ENCODE assay signal across 23 cellular contexts in the genomic region with DNA sequence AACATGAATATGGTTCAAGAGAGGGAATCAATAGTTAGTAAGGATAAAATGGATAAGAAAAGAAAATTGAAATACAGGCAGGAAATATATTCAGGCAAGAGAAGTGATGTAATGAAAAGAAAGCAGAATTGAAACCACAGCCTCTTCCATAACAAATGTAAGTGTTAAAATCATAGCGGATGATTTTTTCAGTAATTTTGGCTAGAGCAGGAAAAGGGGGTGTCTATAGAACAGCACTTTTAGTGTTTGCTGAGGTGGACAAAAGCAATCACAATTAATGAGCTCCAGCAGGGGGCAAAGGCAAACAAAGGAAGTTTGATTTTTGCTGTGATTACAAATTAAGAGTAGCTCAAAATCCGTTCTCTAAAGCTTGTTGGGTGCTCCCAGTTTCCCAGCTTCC.
DNase-seq lines count a peak whose midpoint lies in the region; ATAC-seq, FAIRE-seq and TF ChIP-seq lines count a peak whose summit lies in the region.
"Had no signal": no experiment of that assay in that cellular context is flagged by ENCODE, and none has a peak within 500 bp of the region (broad histone marks: within the 10 kb centered on the region; RNA-seq: fewer than 3 reads in every experiment).

No MANE protein-coding gene starts in this region.

- FAIRE-seq in GM12878 (lab: Jason Lieb, UNC), result no peak
- FAIRE-seq: A549, D721Med, frontal cortex, kidney had no signal

- in situ Hi-C loops in GM12878 (cut with MboI), result no loop called here

- intact Hi-C loops in GM12878 (cut with micrococcal nuclease; ENCODE audit: unreplicated experiment) (no loop called here), sciatic nerve (cut with DNase I) (no loop called here)

- H3K36me3 ChIP-seq in GM12878 (ENCODE audit: control insufficient read depth in 2 of 2, insufficient read depth in 2 of 2, low read length in 1 of 2) (no peaks in the 10 kb centered on the region), osteoblast (ENCODE audit: insufficient read depth, low read length) (no peaks in the 10 kb centered on the region)
- H3K36me3 ChIP-seq: sigmoid colon had no signal

- no peak for TF ChIP-seq POLR2A in GM12878 (IDR thresholded peaks at IDR 0.05; ENCODE audit: low read depth, low read length)

- no peak overlapping the region for H3K4me3 ChIP-seq in GM12878
- H3K4me3 ChIP-seq in osteoblast (ENCODE audit: insufficient read depth, low read length), result no peak overlapping the region
- H3K4me3 ChIP-seq: A549, sigmoid colon had no signal

- no peaks in the 10 kb centered on the region for H3K79me2 ChIP-seq in GM12878 (ENCODE audit: control insufficient read depth, insufficient read depth, low read length)
- no peaks in the 10 kb centered on the region for H3K79me2 ChIP-seq in osteoblast (ENCODE audit: insufficient read depth, low read length)
- H3K79me2 ChIP-seq: parathyroid adenoma had no signal

- H2AFZ ChIP-seq in GM12878 (ENCODE audit: control insufficient read depth, low read depth, low read length), result no peak overlapping the region
- no peak overlapping the region for H2AFZ ChIP-seq in osteoblast (ENCODE audit: low read length)
- H2AFZ ChIP-seq: parathyroid adenoma had no signal

- H3K27ac ChIP-seq in GM12878 (ENCODE audit: control insufficient read depth, insufficient read depth) (no peak overlapping the region), osteoblast (ENCODE audit: low read depth, low read length) (no peak overlapping the region)
- H3K27ac ChIP-seq: A549, parathyroid adenoma, sigmoid colon had no signal

- H3K9me3 ChIP-seq in GM12878 (replicated peaks; ENCODE audit: control insufficient read depth, insufficient read depth, low read length) (no peaks in the 10 kb centered on the region), osteoblast (ENCODE audit: low read depth, low read length) (no peaks in the 10 kb centered on the region)
- H3K9me3 ChIP-seq: A549, sigmoid colon had no signal

- H3K4me2 ChIP-seq in GM12878 (ENCODE audit: control insufficient read depth, insufficient read depth) (no peak overlapping the region), osteoblast (ENCODE audit: insufficient read depth, low read length) (no peak overlapping the region)
- H3K4me2 ChIP-seq: A549 had no signal

- POLR2A ChIA-PET in GM12878 (lab: Charles Lee), result no interaction called here

- ATAC-seq in GM12878, result no peak; the same call in 2 of the 3 replicates
- ATAC-seq in HG03571 (IDR thresholded peaks at IDR 0.05; ENCODE audit: unreplicated experiment), result no peak
- no peak for ATAC-seq in sciatic nerve
- ATAC-seq: A549, natural killer cell had no signal

- H3K9ac ChIP-seq in GM12878 (ENCODE audit: control insufficient read depth, insufficient read depth, low read length), result no peak overlapping the region
- H3K9ac ChIP-seq: parathyroid adenoma had no signal

- peaks cover 0 to 2% of the 10 kb centered on the region in 2 experiments; a peak in 1 of 4 replicates for H3K27me3 ChIP-seq in GM12878 (replicated peaks in 1 of 2; ENCODE audit: control insufficient read depth in 2 of 2, insufficient read depth in 2 of 2, low read length in 1 of 2)
- peaks cover 49% of the 10 kb centered on the region for H3K27me3 ChIP-seq in osteoblast (ENCODE audit: insufficient read depth, low read length)
- H3K27me3 ChIP-seq: sigmoid colon had no signal

- WGBS in GM12878 (ENCODE audit: insufficient coverage, insufficient replicate concordance, low lambda C conversion rate, missing lambda C conversion rate), result 0% methylated on average over 2 of the region's 2 CpGs

- TF ChIP-seq CTCF in GM12878 (IDR thresholded peaks at IDR 0.05 in 2 of 3, conservative IDR thresholded peaks at IDR 0.05 in 1 of 3; ENCODE audit: control insufficient read depth in 2 of 3, extremely low read depth in 1 of 3, insufficient read depth in 1 of 3, low read depth in 3 of 3, low read length in 3 of 3), result no peak
- TF ChIP-seq CTCF in osteoblast (IDR thresholded peaks at IDR 0.05; ENCODE audit: extremely low read depth, low read depth, low read length), result peak; percentile 18

- CTCF ChIA-PET in GM12878 (lab: Yijun Ruan, JAX), result no interaction called here

- no peak for TF ChIP-seq EP300 in GM12878 (IDR thresholded peaks at IDR 0.05; ENCODE audit: borderline replicate concordance in 1 of 2, control insufficient read depth in 1 of 2, low read depth in 2 of 2, low read length in 2 of 2)

- DNase-seq in NCI-H2081 (lab: John Stamatoyannopoulos, UW) (peak; percentile 8 to 70), NCI-H2081 treated with DMSO at 0.1 percent for 48 hours (lab: John Stamatoyannopoulos, UW) (no peak), MV-4-11 (lab: John Stamatoyannopoulos, UW) (peak; percentile 42), GM12878 (ENCODE audit: low read depth, low spot score) (no peak), osteoblast (ENCODE audit: insufficient read length, low spot score, missing footprints) (no peak), mesenteric fat pad (ENCODE audit: low spot score) (no peak), sciatic nerve (ENCODE audit: low spot score) (no peak)
- DNase-seq: activated CD4-positive, alpha-beta T cell treated with anti-CD3 and anti-CD28 coated beads, Interleukin-2, amount 50 U/mL, for 1 hour; activated gamma-delta T cell; erythroblast; kidney; natural killer cell; NCI-H1048; NCI-H510A; SHP77 treated with DMSO at 0.1 percent for 48 hours; sigmoid colon; substantia nigra; T-helper 1 cell had no signal

- SMC1A ChIA-PET in GM12878 (lab: Charles Lee; ENCODE audit: uncharacterized antibody, unreplicated experiment), result interaction anchor here (0.7 to 1.2 kb wide), 2 partner anchors 10 to 43 kb away, joined by 3 to 5 read pairs; no protein-coding TSS in a partner anchor

- no peaks in the 10 kb centered on the region for H4K20me1 ChIP-seq in GM12878 (ENCODE audit: control insufficient read depth, insufficient read depth)
- no peaks in the 10 kb centered on the region for H4K20me1 ChIP-seq in osteoblast (ENCODE audit: insufficient read depth, low read length)

- BruUV-seq in GM12878 (replicated peaks; lab: Mats Ljungman, UMichigan), result no TSS peak

- RAD21 ChIA-PET in GM12878 (lab: Charles Lee; ENCODE audit: unreplicated experiment), result interaction anchor here (0.9 kb wide), 1 partner anchor 25 kb away, joined by 3 read pairs; no protein-coding TSS in a partner anchor

- no peak for TF ChIP-seq RAD21 in GM12878 (IDR thresholded peaks at IDR 0.05; ENCODE audit: insufficient read depth, low read depth, low read length)

- H3K4me1 ChIP-seq in GM12878 (ENCODE audit: control insufficient read depth, insufficient read depth, low read length) (no peaks in the 10 kb centered on the region), osteoblast (ENCODE audit: insufficient read depth, low read length) (no peaks in the 10 kb centered on the region)
- H3K4me1 ChIP-seq: A549, parathyroid adenoma had no signal

TF ChIP-seq in GM12878, 131 proteins besides CTCF, POLR2A, EP300 and RAD21:
- TF ChIP-seq DPF2 (IDR thresholded peaks at IDR 0.05) (no peak), ATF7 (IDR thresholded peaks at IDR 0.05; ENCODE audit: low read depth) (peak; percentile 80), IKZF2 (IDR thresholded peaks at IDR 0.05) (peak in 1 of 2 experiments; percentile 43; a peak in 2 of 4 replicates), SPI1 (IDR thresholded peaks at IDR 0.05; ENCODE audit: borderline replicate concordance, insufficient read depth, low read depth, low read length) (peak; percentile 66)

Comparison
In these comparisons a context has a peak if more than half of its experiments do, and no peak if none do; other contexts are left out.
1. DNase-seq: peak in NCI-H2081 (2 of 2) and MV-4-11 (single experiment); none in NCI-H2081 treated with DMSO at 0.1 percent for 48 hours (single experiment), GM12878 (single experiment), osteoblast (single experiment), mesenteric fat pad (single experiment) and sciatic nerve (single experiment).